Comparison of ENCODE assay signal across 8 cellular contexts in the genomic region with DNA sequence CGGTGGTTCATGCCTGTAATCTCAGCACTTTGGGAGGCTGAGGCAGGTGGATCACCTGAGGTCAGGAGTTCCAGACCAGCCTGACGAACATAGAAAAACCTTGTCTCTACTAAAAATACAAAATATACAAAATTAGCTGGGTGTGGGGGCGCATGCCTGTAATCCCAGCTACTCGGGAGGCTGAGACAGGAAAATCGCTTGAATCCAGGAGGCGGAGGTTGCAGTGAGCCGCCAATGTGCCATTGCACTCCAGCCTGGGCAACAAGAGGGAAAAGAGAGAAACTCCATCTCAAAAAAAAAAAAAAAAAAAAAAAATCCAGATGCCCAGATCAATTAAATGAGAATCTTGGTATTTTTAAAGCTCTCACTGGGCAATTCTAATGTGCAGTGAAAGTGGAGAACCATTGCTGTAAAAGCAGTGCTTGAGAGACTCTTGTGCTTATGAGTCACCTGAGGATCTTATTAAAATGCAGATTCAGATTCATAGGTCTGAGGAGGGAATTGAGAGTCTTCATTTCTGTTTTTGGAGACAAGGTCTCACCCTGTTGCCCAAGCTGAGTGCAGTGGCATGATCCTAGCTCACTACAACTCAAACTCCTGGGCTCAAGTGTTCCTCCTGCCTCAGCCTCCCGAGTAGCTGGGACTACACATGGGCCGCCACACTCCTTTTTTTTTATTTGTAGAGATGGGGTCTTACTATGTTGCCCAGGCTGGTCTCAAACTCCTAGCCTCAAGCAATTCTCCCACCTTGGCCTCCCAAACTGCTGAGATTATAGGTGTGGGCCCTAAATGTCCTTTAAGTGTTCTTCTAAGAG. TPM values are rescaled to one million over a fixed set of nuclear protein-coding genes. Genes with fewer than 3 reads are reported as not detected.
A peak's percentile ranks its signal among the peaks of the same experiment; 100 is the strongest.
DNase-seq lines count a peak whose midpoint lies in the region; ATAC-seq and TF ChIP-seq lines count a peak whose summit lies in the region.
"Not testable (repeated sequence)": the region's sequence is repeated elsewhere in the genome, so short reads cannot be mapped to it uniquely, and the experiment has no call there.

No MANE protein-coding gene starts in this region.

- not testable (repeated sequence) for H3K4me1 ChIP-seq in HEK293 (ENCODE audit: control insufficient read depth, insufficient read depth, low read length)

- not testable (repeated sequence) for ATAC-seq in CD4-positive, alpha-beta T cell (ENCODE audit: poor library complexity); activated T-cell treated with anti-CD3 and anti-CD28 coated beads, Interleukin-2, amount 50 U/mL, for 72 hours (replicated peaks in 1 of 2); effector memory CD8-positive, alpha-beta T cell (replicated peaks); memory B cell (ENCODE audit: low read depth)
- ATAC-seq in SK-N-SH treated with all-trans-retinoic acid at 6 μM for 48 hours = peak; percentile 9; the same call in 2 of the 3 replicates
- ATAC-seq in stimulated activated naive B cell treated with anti-CD40 and anti-IgM and Interleukin-4, amounts not matched to agents 10 μg/mL and 1 μg/mL and 100 μg/mL, for 72 hours (replicated peaks) = peak; percentile 48 to 65

- not testable (repeated sequence) for H3K9me3 Mint-ChIP-seq in CD4-positive, alpha-beta T cell; activated T-cell treated with anti-CD3 and anti-CD28 coated beads, Interleukin-2, amount 50 U/mL, for 72 hours; effector memory CD8-positive, alpha-beta T cell; memory B cell; stimulated activated naive B cell treated with anti-CD40 and anti-IgM and Interleukin-4, amounts not matched to agents 10 μg/mL and 1 μg/mL and 100 μg/mL, for 72 hours

- peaks cover 76% of the 10 kb centered on the region for H3K36me3 Mint-ChIP-seq in CD4-positive, alpha-beta T cell (ENCODE audit: low read depth)
- peaks cover 7 to 13% of the 10 kb centered on the region in 2 donors for H3K36me3 Mint-ChIP-seq in activated T-cell treated with anti-CD3 and anti-CD28 coated beads, Interleukin-2, amount 50 U/mL, for 72 hours (ENCODE audit: insufficient read depth in 2 of 2)
- H3K36me3 Mint-ChIP-seq in effector memory CD8-positive, alpha-beta T cell (ENCODE audit: insufficient read depth) = peaks cover 54% of the 10 kb centered on the region
- H3K36me3 Mint-ChIP-seq in memory B cell = peaks cover 29% of the 10 kb centered on the region
- H3K36me3 Mint-ChIP-seq in stimulated activated naive B cell treated with anti-CD40 and anti-IgM and Interleukin-4, amounts not matched to agents 10 μg/mL and 1 μg/mL and 100 μg/mL, for 72 hours = peaks cover 26 to 50% of the 10 kb centered on the region in 2 donors

- H3K36me3 ChIP-seq in HEK293 (ENCODE audit: control insufficient read depth in 2 of 2, insufficient read depth in 1 of 2, low read length in 2 of 2) = peaks cover 0 to 59% of the 10 kb centered on the region in 2 experiments; a peak in 1 of 3 replicates

- POLR2A ChIA-PET in CD4-positive, alpha-beta T cell (lab: Charles Lee) = interaction anchor here (0.9 kb wide), 1 partner anchor 14 kb away, joined by 3 read pairs; no protein-coding TSS in a partner anchor
- POLR2A ChIA-PET in HEK293 (lab: Yijun Ruan, JAX) = interaction anchor here (1.6 kb wide), 1 partner anchor 12 kb away, joined by 4 read pairs; no protein-coding TSS in a partner anchor

- intact Hi-C loops in CD4-positive, alpha-beta T cell (cut with DNase I, micrococcal nuclease) = not testable (repeated sequence)

- not testable (repeated sequence) for H3K27ac ChIP-seq in CD4-positive, alpha-beta T cell (ENCODE audit: low read depth, low read length); HEK293 (ENCODE audit: extremely low read depth, low read depth, low read length)

- DNase-seq in CD4-positive, alpha-beta T cell; activated T-cell treated with anti-CD3 and anti-CD28 coated beads, Interleukin-2, amount 50 U/mL, for 72 hours; effector memory CD8-positive, alpha-beta T cell; memory B cell (ENCODE audit: low spot score in 2 of 2); stimulated activated naive B cell treated with anti-CD40 and anti-IgM and Interleukin-4, amounts not matched to agents 10 μg/mL and 1 μg/mL and 100 μg/mL, for 72 hours: not testable (repeated sequence)
- DNase-seq in DMS79 (lab: John Stamatoyannopoulos, UW) = peak; percentile 25

- not testable (repeated sequence) for H3K4me3 ChIP-seq in HEK293 (ENCODE audit: low read depth, low read length)

- not testable (repeated sequence) for H3K4me3 Mint-ChIP-seq in CD4-positive, alpha-beta T cell; activated T-cell treated with anti-CD3 and anti-CD28 coated beads, Interleukin-2, amount 50 U/mL, for 72 hours; effector memory CD8-positive, alpha-beta T cell; memory B cell; stimulated activated naive B cell treated with anti-CD40 and anti-IgM and Interleukin-4, amounts not matched to agents 10 μg/mL and 1 μg/mL and 100 μg/mL, for 72 hours

- not testable (repeated sequence) for H3K4me1 Mint-ChIP-seq in CD4-positive, alpha-beta T cell (ENCODE audit: low read depth); activated T-cell treated with anti-CD3 and anti-CD28 coated beads, Interleukin-2, amount 50 U/mL, for 72 hours (ENCODE audit: low read depth); effector memory CD8-positive, alpha-beta T cell (ENCODE audit: low read depth in 2 of 2); memory B cell; stimulated activated naive B cell treated with anti-CD40 and anti-IgM and Interleukin-4, amounts not matched to agents 10 μg/mL and 1 μg/mL and 100 μg/mL, for 72 hours

- H3K9me3 ChIP-seq in CD4-positive, alpha-beta T cell (ENCODE audit: control insufficient read depth, low read length); HEK293 (ENCODE audit: control insufficient read depth, insufficient read depth, low read depth, low read length): not testable (repeated sequence)

- peak overlapping the region; percentile 14 for H3K27ac Mint-ChIP-seq in CD4-positive, alpha-beta T cell
- H3K27ac Mint-ChIP-seq in activated T-cell treated with anti-CD3 and anti-CD28 coated beads, Interleukin-2, amount 50 U/mL, for 72 hours = peak overlapping the region; percentile 65
- H3K27ac Mint-ChIP-seq in effector memory CD8-positive, alpha-beta T cell = peak overlapping the region; percentile 42 to 53
- peak overlapping the region; percentile 65 for H3K27ac Mint-ChIP-seq in memory B cell
- H3K27ac Mint-ChIP-seq in stimulated activated naive B cell treated with anti-CD40 and anti-IgM and Interleukin-4, amounts not matched to agents 10 μg/mL and 1 μg/mL and 100 μg/mL, for 72 hours = peak overlapping the region; percentile 51

- TF ChIP-seq CTCF in CD4-positive, alpha-beta T cell (IDR thresholded peaks at IDR 0.05); HEK293 (tag by site-specific recombination; IDR thresholded peaks at IDR 0.05): not testable (repeated sequence)

- not testable (repeated sequence) for H3K27me3 ChIP-seq in CD4-positive, alpha-beta T cell (ENCODE audit: control insufficient read depth, insufficient read depth, low read length)

- CTCF ChIA-PET in CD4-positive, alpha-beta T cell (lab: Charles Lee); HEK293 (lab: Yijun Ruan, JAX): not testable (repeated sequence)

- H3K27me3 Mint-ChIP-seq in CD4-positive, alpha-beta T cell; activated T-cell treated with anti-CD3 and anti-CD28 coated beads, Interleukin-2, amount 50 U/mL, for 72 hours (ENCODE audit: low read depth); effector memory CD8-positive, alpha-beta T cell; memory B cell; stimulated activated naive B cell treated with anti-CD40 and anti-IgM and Interleukin-4, amounts not matched to agents 10 μg/mL and 1 μg/mL and 100 μg/mL, for 72 hours: not testable (repeated sequence)

TF ChIP-seq in HEK293, 187 proteins besides CTCF, POLR2A, EP300 and RAD21:
- peak; percentile 66 for TF ChIP-seq ZNF121 (tag by site-specific recombination; IDR thresholded peaks at IDR 0.05)
- TF ChIP-seq PRDM1 (tag by site-specific recombination; IDR thresholded peaks at IDR 0.05) = peak; percentile 55; the same call in 1 of the 2 replicates

RNA-seq across cellular contexts. Expression of a gene that starts 27.9 kb away (rescaled TPM):
- total RNA-seq in CD4-positive, alpha-beta T cell = 10 to 100 TPM; 22.0 to 23.5 TPM
- total RNA-seq in activated T-cell treated with anti-CD3 and anti-CD28 coated beads, Interleukin-2, amount 50 U/mL, for 72 hours = 10 to 100 TPM; 32.9 to 48.5 TPM

RNA-seq across cellular contexts. Expression of a gene that starts 39.4 kb away (rescaled TPM):
- total RNA-seq in CD4-positive, alpha-beta T cell = 10 to 100 TPM; 33.9 to 35.5 TPM
- 10 to 100 TPM; 28.0 to 38.8 TPM for total RNA-seq in activated T-cell treated with anti-CD3 and anti-CD28 coated beads, Interleukin-2, amount 50 U/mL, for 72 hours

Comparison
In these comparisons a context has a peak if more than half of its experiments do, and no peak if none do; other contexts are left out.
1. H3K27ac Mint-ChIP-seq: peak in every context shown above with its lines; median percentile 65 in activated T-cell treated with anti-CD3 and anti-CD28 coated beads, Interleukin-2, amount 50 U/mL, for 72 hours; 65 in memory B cell; 51 in stimulated activated naive B cell treated with anti-CD40 and anti-IgM and Interleukin-4, amounts not matched to agents 10 μg/mL and 1 μg/mL and 100 μg/mL, for 72 hours; 48 in effector memory CD8-positive, alpha-beta T cell; 14 in CD4-positive, alpha-beta T cell.